Comparison of ENCODE assay signal across 12 cellular contexts in the genomic region with DNA sequence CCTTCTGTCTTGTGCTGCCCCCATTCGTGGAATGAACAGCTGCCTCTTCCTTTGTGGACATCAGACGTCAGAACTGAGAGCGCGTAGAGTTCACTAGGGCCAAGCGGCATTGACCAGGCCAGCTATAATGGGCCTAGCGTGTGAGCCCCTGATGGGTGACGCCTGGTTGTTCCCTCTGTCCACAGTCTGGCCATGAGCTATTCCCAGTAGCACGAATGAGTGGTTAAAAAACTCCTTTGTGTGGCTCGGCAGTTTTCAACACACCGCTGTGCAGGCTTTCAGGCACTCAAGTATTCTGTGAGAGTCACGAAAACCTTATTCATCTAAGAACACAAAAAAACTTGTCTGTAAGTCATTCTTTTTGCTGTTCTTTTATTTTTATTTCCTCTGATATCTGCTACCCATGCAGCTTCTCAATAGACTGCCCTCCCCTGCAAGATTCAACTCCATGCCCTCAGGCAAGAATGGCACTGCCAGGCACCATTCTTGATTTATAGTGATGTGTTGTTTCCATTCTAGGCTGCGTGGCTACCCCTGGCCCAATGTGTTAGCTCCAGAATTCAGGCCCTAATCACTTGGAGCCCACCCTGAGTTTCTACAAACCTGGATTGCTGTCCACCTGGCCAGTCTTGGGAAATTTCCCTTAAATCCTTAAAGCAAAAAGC. TPM values are rescaled to one million over a fixed set of nuclear protein-coding genes. Genes with fewer than 3 reads are reported as not detected.
"Had no signal": no experiment of that assay in that cellular context is flagged by ENCODE, and none has a peak within 500 bp of the region (broad histone marks: within the 10 kb centered on the region; RNA-seq: fewer than 3 reads in every experiment).

No MANE protein-coding gene starts in this region.

- H3K27me3 ChIP-seq: ovary, tibial nerve, vagina had no signal

- DNase-seq: activated naive CD4-positive, alpha-beta T cell; aorta; hippocampal formation; left ventricle myocardium superior; mesenchymal stem cell; nephron progenitor cell; ovary; retina had no signal

- ATAC-seq: esophagus mucosa; left ventricle myocardium superior; stimulated activated effector memory CD8-positive, alpha-beta T cell treated with anti-CD3 and anti-CD28 coated beads, Interleukin-12 subunit alpha, Interleukin-12 subunit beta, amount 100 ng/mL, for 72 hours had no signal

- H3K4me1 ChIP-seq: vagina had no signal

- H3K36me3 ChIP-seq: ovary, tibial nerve, vagina had no signal

- H3K4me3 ChIP-seq: ovary, tibial nerve, vagina had no signal

- H3K9me3 ChIP-seq: ovary, tibial nerve, vagina had no signal

- H3K27ac ChIP-seq: ovary, tibial nerve, vagina had no signal

RNA-seq across cellular contexts. Expression of a gene that starts 52.5 kb away (rescaled TPM):
- total RNA-seq: vagina had no signal
